ENCODE assay signal across 23 cellular contexts in the genomic region with DNA sequence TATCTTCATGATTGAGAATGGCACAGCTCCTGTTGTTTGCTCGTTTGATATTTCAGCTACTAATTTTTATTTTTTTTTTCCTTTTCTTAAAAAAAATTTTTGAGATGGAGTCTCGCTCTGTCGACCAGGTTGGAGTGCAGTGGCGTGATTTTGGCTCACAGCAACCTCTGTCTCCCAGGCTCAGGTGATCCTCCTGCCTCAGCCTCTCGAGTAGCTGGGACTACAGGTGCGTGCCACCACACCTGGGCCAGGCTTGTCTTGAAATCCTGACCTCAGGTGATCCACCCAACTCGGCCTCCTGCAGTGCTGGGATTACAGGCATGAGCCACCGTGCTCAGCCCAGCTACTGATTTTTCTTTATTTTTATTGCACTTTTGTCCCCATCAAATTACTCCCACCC.
"Had no signal": no experiment of that assay in that cellular context is flagged by ENCODE, and none has a peak within 500 bp of the region (broad histone marks: within the 10 kb centered on the region; RNA-seq: fewer than 3 reads in every experiment).

No MANE protein-coding gene starts in this region.

- H3K27ac Mint-ChIP-seq: dendritic cell treated with granulocyte-macrophage colony-stimulating factor and Interleukin-4, amounts not matched to agents 40 ng/mL and 50 ng/mL, for 4 days; endodermal cell had no signal

- H3K4me1 ChIP-seq: colonic mucosa, esophagus muscularis mucosa, gastrocnemius medialis, gastroesophageal sphincter, heart left ventricle had no signal

- H3K9me3 Mint-ChIP-seq: dendritic cell treated with granulocyte-macrophage colony-stimulating factor and Interleukin-4, amounts not matched to agents 40 ng/mL and 50 ng/mL, for 4 days; effector memory CD8-positive, alpha-beta T cell; endodermal cell had no signal

- DNase-seq: colonic mucosa; cortex of kidney; dermis blood vessel endothelial cell; dorsolateral prefrontal cortex; effector CD4-positive, alpha-beta T cell; effector CD8-positive, alpha-beta T cell; effector memory CD4-positive, alpha-beta T cell; effector memory CD8-positive, alpha-beta T cell; endodermal cell; erythroblast; esophagus squamous epithelium; foreskin fibroblast; foreskin keratinocyte; foreskin melanocyte; gastrocnemius medialis; heart left ventricle; heart right ventricle had no signal

- H3K4me3 ChIP-seq: colonic mucosa, coronary artery, dorsolateral prefrontal cortex, esophagus muscularis mucosa, esophagus squamous epithelium, gastrocnemius medialis, gastroesophageal sphincter, heart left ventricle, heart right ventricle had no signal

- H3K36me3 ChIP-seq: colonic mucosa, gastrocnemius medialis had no signal

- H3K9me3 ChIP-seq: colonic mucosa, esophagus muscularis mucosa, esophagus squamous epithelium, gastrocnemius medialis, gastroesophageal sphincter, heart left ventricle, heart right ventricle had no signal

- ATAC-seq: effector memory CD8-positive, alpha-beta T cell; esophagus mucosa; foreskin keratinocyte; gastrocnemius medialis; gastroesophageal sphincter; heart left ventricle; heart right ventricle had no signal

- H3K4me3 Mint-ChIP-seq: dendritic cell treated with granulocyte-macrophage colony-stimulating factor and Interleukin-4, amounts not matched to agents 40 ng/mL and 50 ng/mL, for 4 days; effector memory CD8-positive, alpha-beta T cell; endodermal cell had no signal

- H3K4me1 Mint-ChIP-seq: endodermal cell had no signal

- H3K27me3 Mint-ChIP-seq: dendritic cell treated with granulocyte-macrophage colony-stimulating factor and Interleukin-4, amounts not matched to agents 40 ng/mL and 50 ng/mL, for 4 days; effector memory CD8-positive, alpha-beta T cell had no signal

- H3K27me3 ChIP-seq: colonic mucosa, dorsolateral prefrontal cortex, esophagus muscularis mucosa, esophagus squamous epithelium, foreskin keratinocyte, gastrocnemius medialis, gastroesophageal sphincter, heart left ventricle, heart right ventricle had no signal

- H3K27ac ChIP-seq: colonic mucosa, coronary artery, dorsolateral prefrontal cortex, epithelial cell of prostate, esophagus muscularis mucosa, esophagus squamous epithelium, foreskin keratinocyte, gastrocnemius medialis, gastroesophageal sphincter, heart left ventricle, heart right ventricle had no signal
